In the genomic region with DNA sequence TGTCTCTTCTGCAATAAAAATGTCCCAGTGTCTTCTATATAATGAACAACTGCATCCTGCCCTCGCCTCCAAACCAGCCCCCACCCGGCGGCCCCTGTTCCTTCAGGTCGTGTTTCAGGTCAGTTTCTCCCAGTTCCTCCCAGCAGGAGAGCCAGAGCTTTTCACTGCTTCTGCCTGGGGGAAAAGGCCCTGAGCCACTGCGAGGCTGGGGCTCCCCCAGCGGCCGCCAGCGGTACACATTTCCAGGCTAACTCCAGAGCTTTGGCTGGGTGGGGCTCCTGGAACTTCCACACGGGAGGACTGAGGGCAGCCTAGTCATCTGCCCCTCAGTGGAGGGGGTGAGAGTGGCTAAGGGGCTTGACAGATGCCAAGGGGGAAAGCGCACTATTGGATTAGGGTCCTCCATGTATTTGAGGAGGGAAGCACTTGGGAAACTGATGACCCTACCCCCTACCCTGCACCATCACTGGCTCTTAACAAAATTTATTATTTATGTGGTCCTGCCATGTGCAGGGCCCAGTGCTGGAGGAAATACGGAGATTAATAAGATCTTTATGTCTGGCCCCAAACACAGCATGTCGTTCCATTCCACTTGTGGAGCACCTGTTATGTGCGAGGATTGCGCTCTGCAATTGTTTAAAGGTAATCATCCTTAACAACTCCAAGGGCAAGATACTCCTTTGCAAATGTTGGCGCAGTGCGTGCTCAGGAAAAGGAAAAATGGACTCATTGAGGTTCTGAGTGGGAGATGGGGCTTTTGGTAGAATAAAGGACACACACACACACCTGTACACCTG, we compare ENCODE assay signal across 8 cellular contexts. TPM values are rescaled to one million over a fixed set of nuclear protein-coding genes. Genes with fewer than 3 reads are reported as not detected.
DNase-seq lines count a peak whose midpoint lies in the region; ATAC-seq and TF ChIP-seq lines count a peak whose summit lies in the region.

No MANE protein-coding gene starts in this region.

- no peak overlapping the region for H4K8ac ChIP-seq in IMR-90 (ENCODE audit: low read depth in 2 of 2, low read length in 2 of 2)

- POLR2A ChIA-PET in IMR-90 (lab: Charles Lee; ENCODE audit: unreplicated experiment), result no interaction called here
- POLR2A ChIA-PET in PC-9 (lab: Charles Lee; ENCODE audit: unreplicated experiment), result no interaction called here

- peaks cover 2% of the 10 kb centered on the region for H3K9me3 ChIP-seq in IMR-90 (ENCODE audit: control insufficient read depth, insufficient read depth, low read length)
- H3K9me3 ChIP-seq in PC-9 (ENCODE audit: insufficient read depth, low read depth), result no peaks in the 10 kb centered on the region
- H3K9me3 ChIP-seq in ascending aorta, result no peaks in the 10 kb centered on the region
- no peaks in the 10 kb centered on the region for H3K9me3 ChIP-seq in hepatocyte (ENCODE audit: low read depth)
- no peaks in the 10 kb centered on the region for H3K9me3 ChIP-seq in sigmoid colon

- H2BK15ac ChIP-seq in IMR-90 (ENCODE audit: low read depth, low read length), result no peak overlapping the region

- intact Hi-C loops in IMR-90 (cut with micrococcal nuclease), result loop anchor here (2.0 kb wide), 1 partner anchor 25 kb away; no protein-coding TSS in a partner anchor
- intact Hi-C loops in PC-9 (cut with micrococcal nuclease; ENCODE audit: unreplicated experiment), result no loop called here
- intact Hi-C loops in ascending aorta (cut with DNase I), result loop anchor here (1.0 kb wide), 1 partner anchor 25 kb away; no protein-coding TSS in a partner anchor
- intact Hi-C loops in sigmoid colon (cut with DNase I), result loop anchor here (1.0 to 5.0 kb wide), 2 partner anchors 23 to 285 kb away; no protein-coding TSS in a partner anchor

- TF ChIP-seq POLR2A in IMR-90 (IDR thresholded peaks at IDR 0.05; ENCODE audit: low read depth, low read length) (no peak), sigmoid colon (IDR thresholded peaks at IDR 0.05) (no peak)

- H3K23ac ChIP-seq in IMR-90 (ENCODE audit: low read depth, low read length), result no peak overlapping the region

- in situ Hi-C loops in IMR-90 (cut with MboI; ENCODE audit: low sequenced_read_pairs), result no loop called here

- H2BK20ac ChIP-seq in IMR-90 (ENCODE audit: low read depth, low read length), result no peak overlapping the region

- H3K79me2 ChIP-seq in PC-9 (ENCODE audit: low read depth) (no peaks in the 10 kb centered on the region), hepatocyte (no peaks in the 10 kb centered on the region)

- DNase-seq in D341Med (ENCODE audit: low spot score) (peak; percentile 89), IMR-90 (peak; percentile 43), PC-9 (peak; percentile 61 to 63), ascending aorta (ENCODE audit: low spot score in 2 of 2) (peak in 1 of 2 donors; percentile 80), hepatocyte (ENCODE audit: low spot score) (peak; percentile 86), sigmoid colon (peak; percentile 86)

- H3K27ac ChIP-seq in IMR-90 (ENCODE audit: insufficient read depth, low read length) (no peak overlapping the region), PC-9 (no peak overlapping the region), ascending aorta (no peak overlapping the region), hepatocyte (no peak overlapping the region), sigmoid colon (no peak overlapping the region)

- peak; percentile 85 for TF ChIP-seq RAD21 in IMR-90 (IDR thresholded peaks at IDR 0.05; ENCODE audit: low read length)

- H3K4me3 ChIP-seq in IMR-90 (ENCODE audit: insufficient read depth, low read depth, low read length) (no peak overlapping the region), PC-9 (no peak overlapping the region), ascending aorta (no peak overlapping the region), hepatocyte (no peak overlapping the region), sigmoid colon (no peak overlapping the region)

- H2AFZ ChIP-seq in IMR-90 (replicated peaks; ENCODE audit: low read length, poor library complexity) (peak overlapping the region; percentile 77), PC-9 (no peak overlapping the region), hepatocyte (no peak overlapping the region)

- WGBS in IMR-90 (ENCODE audit: extremely low coverage in 2 of 2, insufficient read length in 1 of 2), 2 experiments, result 0% methylated on average over 6 of the region's 16 CpGs; no CpG with 5 or more reads in 1 of the 2 experiments
- 37% methylated on average over 16 of the region's 16 CpGs for WGBS in hepatocyte (ENCODE audit: low lambda C conversion rate, missing lambda C conversion rate)
- 29 to 37% methylated on average over 16 of the region's 16 CpGs for WGBS in sigmoid colon, 2 donors

- H3K9ac ChIP-seq in IMR-90 (ENCODE audit: low read depth, low read length), result no peak overlapping the region

- no peak overlapping the region for H2BK120ac ChIP-seq in IMR-90 (ENCODE audit: low read depth, low read length)

- H3F3A ChIP-seq in PC-9 (ENCODE audit: insufficient read depth, low read depth), result no peaks in the 10 kb centered on the region

- BruUV-seq in IMR-90 (replicated peaks; lab: Mats Ljungman, UMichigan) (no TSS peak), PC-9 (replicated peaks; lab: Mats Ljungman, UMichigan) (no TSS peak)

- H3K56ac ChIP-seq in IMR-90 (ENCODE audit: extremely low read depth, insufficient read depth, low read length), result no peak overlapping the region

- no peaks in the 10 kb centered on the region for H3K9me2 ChIP-seq in PC-9 (ENCODE audit: insufficient read depth)
- H3K9me2 ChIP-seq in hepatocyte (replicated peaks; ENCODE audit: insufficient read depth), result no peaks in the 10 kb centered on the region

- H3K14ac ChIP-seq in IMR-90 (replicated peaks; ENCODE audit: low read depth, low read length), result no peak overlapping the region

- no peak overlapping the region for H4K5ac ChIP-seq in IMR-90 (ENCODE audit: low read depth, low read length)

- H4K91ac ChIP-seq in IMR-90 (ENCODE audit: insufficient read depth, low read depth, low read length), result no peak overlapping the region

- peaks cover 2% of the 10 kb centered on the region; the same call in 1 of the 2 replicates for H3K4me1 ChIP-seq in IMR-90 (ENCODE audit: control insufficient read depth, insufficient read depth, low read length)
- H3K4me1 ChIP-seq in PC-9 (replicated peaks; ENCODE audit: insufficient read depth), result no peaks in the 10 kb centered on the region
- peaks cover 0 to 5% of the 10 kb centered on the region in 2 donors for H3K4me1 ChIP-seq in ascending aorta
- H3K4me1 ChIP-seq in hepatocyte (ENCODE audit: insufficient read depth), result no peaks in the 10 kb centered on the region
- peaks cover 0 to 10% (median 4%) of the 10 kb centered on the region in 4 donors for H3K4me1 ChIP-seq in sigmoid colon

- no peak overlapping the region for H3K4me2 ChIP-seq in IMR-90 (ENCODE audit: low read depth, low read length)
- no peak overlapping the region; the same call in 1 of the 2 replicates for H3K4me2 ChIP-seq in PC-9
- no peak overlapping the region for H3K4me2 ChIP-seq in hepatocyte

- no peak overlapping the region for H2BK5ac ChIP-seq in IMR-90 (ENCODE audit: low read depth, low read length, poor library complexity, severe bottlenecking)

- H3K36me3 ChIP-seq in IMR-90 (ENCODE audit: control insufficient read depth, insufficient read depth, low read length) (no peaks in the 10 kb centered on the region), PC-9 (ENCODE audit: low read depth) (no peaks in the 10 kb centered on the region), ascending aorta (no peaks in the 10 kb centered on the region), hepatocyte (replicated peaks; ENCODE audit: insufficient read depth, low read depth) (no peaks in the 10 kb centered on the region), sigmoid colon (no peaks in the 10 kb centered on the region)

- H2AK9ac ChIP-seq in IMR-90 (replicated peaks; ENCODE audit: low read depth, low read length, poor library complexity), result peak overlapping the region; percentile 91

- no peaks in the 10 kb centered on the region for H4K20me1 ChIP-seq in IMR-90 (ENCODE audit: insufficient read depth, low read length)
- H4K20me1 ChIP-seq in PC-9 (ENCODE audit: insufficient read depth), result no peaks in the 10 kb centered on the region
- no peaks in the 10 kb centered on the region for H4K20me1 ChIP-seq in hepatocyte (ENCODE audit: insufficient read depth, poor library complexity, severe bottlenecking)

- TF ChIP-seq EP300 in sigmoid colon (IDR thresholded peaks at IDR 0.05), result no peak

- CTCF ChIA-PET in IMR-90 (lab: Yijun Ruan, JAX), result interaction anchor here (0.6 to 3.1 kb wide), 17 partner anchors 10 to 338 kb away, joined by 3 to 24 read pairs (median 4); no protein-coding TSS in a partner anchor
- CTCF ChIA-PET in PC-9 (lab: Charles Lee), result interaction anchor here (0.6 to 1.9 kb wide), 10 partner anchors 13 to 319 kb away, joined by 3 to 15 read pairs (median 4); no protein-coding TSS in a partner anchor

- peaks cover 6% of the 10 kb centered on the region for H3K27me3 ChIP-seq in IMR-90 (ENCODE audit: control insufficient read depth, insufficient read depth, low read length)
- H3K27me3 ChIP-seq in PC-9 (ENCODE audit: insufficient read depth, low read depth), result no peaks in the 10 kb centered on the region
- no peaks in the 10 kb centered on the region for H3K27me3 ChIP-seq in ascending aorta
- no peaks in the 10 kb centered on the region for H3K27me3 ChIP-seq in hepatocyte
- H3K27me3 ChIP-seq in sigmoid colon, result peaks cover 0 to 5% (median 0%) of the 10 kb centered on the region in 3 donors

- peak overlapping the region; percentile 62; the same call in 1 of the 2 replicates for H2AK5ac ChIP-seq in IMR-90 (ENCODE audit: low read depth, low read length)

- no peak overlapping the region for H3K4ac ChIP-seq in IMR-90 (ENCODE audit: low read depth, low read length)

- dilution Hi-C loops in IMR-90 (cut with HindIII; ENCODE audit: low sequenced_read_pairs, unreplicated experiment), result no loop called here

- no peaks in the 10 kb centered on the region for H3K79me1 ChIP-seq in IMR-90 (ENCODE audit: low read depth in 1 of 2, low read length in 2 of 2)

- H3K9me1 ChIP-seq in IMR-90 (ENCODE audit: insufficient read depth, low read length), result peaks cover 8% of the 10 kb centered on the region; the same call in 1 of the 2 replicates

- H3K18ac ChIP-seq in IMR-90 (ENCODE audit: low read depth, low read length), result no peak overlapping the region

- peak; percentile 88 for ATAC-seq in GM19463 (IDR thresholded peaks at IDR 0.05; ENCODE audit: unreplicated experiment)
- ATAC-seq in IMR-90 (ENCODE audit: low read depth), result peak; percentile 100
- ATAC-seq in GM21528 (IDR thresholded peaks at IDR 0.05; ENCODE audit: low FRiP score, unreplicated experiment), result no peak

- TF ChIP-seq CTCF in IMR-90 (conservative IDR thresholded peaks at IDR 0.05; ENCODE audit: low read depth, low read length) (peak; percentile 93), PC-9 (conservative IDR thresholded peaks at IDR 0.05) (peak; percentile 94), ascending aorta (IDR thresholded peaks at IDR 0.05) (peak; percentile 79 to 98 (median 91)), hepatocyte (IDR thresholded peaks at IDR 0.05; ENCODE audit: poor library complexity) (peak; percentile 76), sigmoid colon (IDR thresholded peaks at IDR 0.05) (peak; percentile 90 to 95 (median 92))

RNA-seq across cellular contexts. Expression of a gene that starts 17.3 kb away (rescaled TPM):
- total RNA-seq in IMR-90 (2012; rRNA removed) (under 0.01 and 0.28 TPM in 2 replicates), PC-9 (2021) (0.43 and 0.61 TPM in 2 replicates), ascending aorta (13.8 TPM), hepatocyte (1.6 and 2.9 TPM in 2 replicates), sigmoid colon (10 to 100 TPM in 2 of 4 donors, 1 to 10 TPM in 2; 7.5 to 24.6 (median 9.6) TPM)
- polyA plus RNA-seq in IMR-90 (2012; rRNA removed) (0.12 and 0.17 TPM in 2 replicates), hepatocyte (0.62 and 2.7 TPM in 2 replicates), sigmoid colon (1 to 10 TPM in 1 of 3 donors, under 1 TPM in 2; 0.46 to 1.8 (median 0.83) TPM)
- polyA plus RNA-seq in IMR-90 (2012; cell fraction: cytosol; rRNA removed), result 0.17 and 0.27 TPM in 2 replicates
- polyA plus RNA-seq in IMR-90 (2012; cell fraction: nucleus; rRNA removed; ENCODE audit: low replicate concordance), result 0.06 and 0.14 TPM in 2 replicates

RNA-seq across cellular contexts. Expression of a gene that starts 25.0 kb away (rescaled TPM):
- 53.6 and 75.5 TPM in 2 replicates for total RNA-seq in IMR-90 (2012; rRNA removed)
- 68.5 and 112 TPM in 2 replicates for polyA plus RNA-seq in IMR-90 (2012; rRNA removed)
- 34.6 and 66.1 TPM in 2 replicates for polyA plus RNA-seq in IMR-90 (2012; cell fraction: cytosol; rRNA removed)
- polyA plus RNA-seq in IMR-90 (2012; cell fraction: nucleus; rRNA removed; ENCODE audit: low replicate concordance), result 18.3 and 62.2 TPM in 2 replicates
- 90.4 and 105 TPM in 2 replicates for total RNA-seq in PC-9 (2021)
- not detected for total RNA-seq in ascending aorta
- 15.2 and 20.0 TPM in 2 replicates for total RNA-seq in hepatocyte
- polyA plus RNA-seq in hepatocyte, result 40.9 and 49.7 TPM in 2 replicates
- total RNA-seq in sigmoid colon, result 1 to 10 TPM in 2 of 4 donors, under 1 TPM in 1, not detected in 1; 0.16 to 4.3 (median 2.7) TPM
- polyA plus RNA-seq in sigmoid colon, result 10 to 100 TPM in 2 of 3 donors, 1 to 10 TPM in 1; 9.6 to 65.8 (median 32.6) TPM

RNA-seq across cellular contexts. Expression of a gene that starts 54.2 kb away (rescaled TPM):
- total RNA-seq in IMR-90 (2012; rRNA removed) (2.0 and 2.2 TPM in 2 replicates), PC-9 (2021) (10.9 and 14.6 TPM in 2 replicates), ascending aorta (37.6 TPM), hepatocyte (8.6 and 11.3 TPM in 2 replicates), sigmoid colon (10 to 100 TPM; 18.5 to 41.3 (median 29.7) TPM)
- polyA plus RNA-seq in IMR-90 (2012; rRNA removed) (2.4 and 2.5 TPM in 2 replicates), hepatocyte (7.7 and 10.2 TPM in 2 replicates), sigmoid colon (1 to 10 TPM; 3.9 to 7.2 (median 5.8) TPM)
- 2.4 TPM in 2 replicates for polyA plus RNA-seq in IMR-90 (2012; cell fraction: cytosol; rRNA removed)
- 2.3 and 3.4 TPM in 2 replicates for polyA plus RNA-seq in IMR-90 (2012; cell fraction: nucleus; rRNA removed; ENCODE audit: low replicate concordance)
